In the genomic region with DNA sequence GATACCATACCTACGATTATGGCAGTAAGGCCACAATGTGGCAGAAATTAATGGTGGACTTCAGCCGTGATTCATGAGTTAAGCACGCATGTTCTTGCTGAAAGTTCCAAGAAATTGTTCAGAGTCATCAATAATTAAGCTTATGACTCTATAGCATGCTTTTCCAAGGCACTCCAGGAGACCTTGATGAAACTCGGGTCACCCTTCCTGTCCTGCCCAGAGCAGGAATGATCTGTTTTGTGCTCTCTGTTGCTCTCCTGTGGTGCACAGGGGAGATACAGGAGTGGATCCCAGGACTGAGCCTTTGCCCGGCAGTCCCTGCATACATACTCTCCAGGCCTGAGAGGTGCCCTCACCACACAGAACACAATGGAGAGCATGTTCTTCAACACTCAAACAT, we compare ENCODE assay signal across 10 cellular contexts.
DNase-seq lines count a peak whose midpoint lies in the region; ATAC-seq, FAIRE-seq and TF ChIP-seq lines count a peak whose summit lies in the region.
"Had no signal": no experiment of that assay in that cellular context is flagged by ENCODE, and none has a peak within 500 bp of the region (broad histone marks: within the 10 kb centered on the region; RNA-seq: fewer than 3 reads in every experiment).

No MANE protein-coding gene starts in this region.

- no peaks in the 10 kb centered on the region for H3K9me2 ChIP-seq in PC-3 (replicated peaks; ENCODE audit: low read length)

- peak; percentile 75 for DNase-seq in DMS53 (lab: John Stamatoyannopoulos, UW)
- no peak for DNase-seq in DMS53 treated with DMSO at 0.1 percent for 48 hours (lab: John Stamatoyannopoulos, UW; ENCODE audit: unreplicated experiment)
- DNase-seq in PC-3 = peak; percentile 72
- DNase-seq in pancreas = peak in 1 of 6 donors; percentile 47
- DNase-seq in activated naive CD4-positive, alpha-beta T cell treated with anti-CD3 and anti-CD28 coated beads, Interleukin-2, amount 50 U/mL, for 72 hours (ENCODE audit: low spot score in 2 of 2) = no peak
- DNase-seq in CD14-positive monocyte (ENCODE audit: low spot score) = no peak

- peaks cover 6% of the 10 kb centered on the region for H3K4me1 Mint-ChIP-seq in CD14-positive monocyte

- peaks cover 13 to 28% of the 10 kb centered on the region in 2 donors for H3K36me3 Mint-ChIP-seq in activated naive CD4-positive, alpha-beta T cell treated with anti-CD3 and anti-CD28 coated beads, Interleukin-2, amount 50 U/mL, for 72 hours
- H3K36me3 Mint-ChIP-seq in CD14-positive monocyte = no peaks in the 10 kb centered on the region

- peaks cover 0 to 6% of the 10 kb centered on the region in 2 donors for H3K9me3 Mint-ChIP-seq in activated naive CD4-positive, alpha-beta T cell treated with anti-CD3 and anti-CD28 coated beads, Interleukin-2, amount 50 U/mL, for 72 hours
- peaks cover 0 to 3% (median under 1%) of the 10 kb centered on the region in 7 donors for H3K9me3 Mint-ChIP-seq in CD14-positive monocyte
- H3K9me3 Mint-ChIP-seq: stimulated activated effector memory CD8-positive, alpha-beta T cell treated with anti-CD3 and anti-CD28 coated beads, Interleukin-12 subunit alpha, Interleukin-12 subunit beta, amount 100 ng/mL, for 72 hours had no signal

- CTCF ChIA-PET in PC-3 (lab: Charles Lee) = no interaction called here

- FAIRE-seq in pancreas (lab: Jason Lieb, UNC) = no peak
- FAIRE-seq: A204.1 had no signal

- ATAC-seq in PC-3 = peak; percentile 86
- peak; percentile 26 for ATAC-seq in esophagus mucosa
- ATAC-seq in pancreas = peak; percentile 66 to 83 (median 76)
- no peak for ATAC-seq in activated naive CD4-positive, alpha-beta T cell treated with anti-CD3 and anti-CD28 coated beads, Interleukin-2, amount 50 U/mL, for 72 hours
- ATAC-seq in HG02970 (IDR thresholded peaks at IDR 0.05; ENCODE audit: low FRiP score, unreplicated experiment) = no peak
- ATAC-seq: stimulated activated effector memory CD8-positive, alpha-beta T cell treated with anti-CD3 and anti-CD28 coated beads, Interleukin-12 subunit alpha, Interleukin-12 subunit beta, amount 100 ng/mL, for 72 hours had no signal

- H3K27me3 ChIP-seq in PC-3 (ENCODE audit: low read length) = no peaks in the 10 kb centered on the region
- H3K27me3 ChIP-seq in pancreas = no peaks in the 10 kb centered on the region

- H3K4me3 Mint-ChIP-seq in CD14-positive monocyte = no peak overlapping the region
- H3K4me3 Mint-ChIP-seq: stimulated activated effector memory CD8-positive, alpha-beta T cell treated with anti-CD3 and anti-CD28 coated beads, Interleukin-12 subunit alpha, Interleukin-12 subunit beta, amount 100 ng/mL, for 72 hours had no signal

- H2AFZ ChIP-seq in PC-3 (ENCODE audit: low read length) = no peak overlapping the region

- TF ChIP-seq CTCF in PC-3 (conservative IDR thresholded peaks at IDR 0.05; ENCODE audit: low read depth, low read length) (peak; percentile 70), pancreas (IDR thresholded peaks at IDR 0.05) (peak in 3 of 4 donors; percentile 8 to 20 (median 10)), CD14-positive monocyte (IDR thresholded peaks at IDR 0.05) (no peak)

- 30 to 41% methylated on average over 5 of the region's 5 CpGs for WGBS in pancreas, 2 donors

- intact Hi-C loops in PC-3 (cut with micrococcal nuclease) = loop anchor here (1.0 kb wide), 1 partner anchor 207 kb away; no protein-coding TSS in a partner anchor
- intact Hi-C loops in pancreas (cut with DNase I) = loop anchor here in 1 of 3 donors (10.0 kb wide), 1 partner anchor 397 kb away; no protein-coding TSS in a partner anchor
- intact Hi-C loops in CD14-positive monocyte (cut with micrococcal nuclease) = no loop called here

- H3K4me1 ChIP-seq in PC-3 (ENCODE audit: insufficient read depth, low read length) (peaks cover 21% of the 10 kb centered on the region), pancreas (peaks cover 10 to 31% (median 14%) of the 10 kb centered on the region in 3 donors)

- H3K27ac ChIP-seq in PC-3 (ENCODE audit: low read length) (no peak overlapping the region), pancreas (no peak overlapping the region)

- no TSS peak for BruUV-seq in PC-3 (replicated peaks; lab: Mats Ljungman, UMichigan)

- H3K27me3 Mint-ChIP-seq in CD14-positive monocyte (ENCODE audit: low read depth in 3 of 3) = peaks cover 0 to 6% (median 0%) of the 10 kb centered on the region in 3 donors

- H3K9me3 ChIP-seq in PC-3 (ENCODE audit: low read length) (no peaks in the 10 kb centered on the region), pancreas (no peaks in the 10 kb centered on the region)

- no peak overlapping the region for H3K9ac ChIP-seq in PC-3 (ENCODE audit: low read length)

- H4K20me1 ChIP-seq in PC-3 (ENCODE audit: low read length) = no peaks in the 10 kb centered on the region

- no peak overlapping the region for H3K27ac Mint-ChIP-seq in activated naive CD4-positive, alpha-beta T cell treated with anti-CD3 and anti-CD28 coated beads, Interleukin-2, amount 50 U/mL, for 72 hours
- no peak overlapping the region for H3K27ac Mint-ChIP-seq in CD14-positive monocyte
- H3K27ac Mint-ChIP-seq: stimulated activated effector memory CD8-positive, alpha-beta T cell treated with anti-CD3 and anti-CD28 coated beads, Interleukin-12 subunit alpha, Interleukin-12 subunit beta, amount 100 ng/mL, for 72 hours had no signal

- no peaks in the 10 kb centered on the region for H3K79me2 ChIP-seq in PC-3 (ENCODE audit: low read length)

- POLR2A ChIA-PET in PC-3 (lab: Charles Lee; ENCODE audit: unreplicated experiment) = no interaction called here

- H3K4me3 ChIP-seq in PC-3 (ENCODE audit: low read length) (no peak overlapping the region), pancreas (no peak overlapping the region)

- H3K4me2 ChIP-seq in PC-3 (ENCODE audit: low read length) = no peak overlapping the region

- no peaks in the 10 kb centered on the region for H3F3A ChIP-seq in PC-3 (ENCODE audit: low read length, unreplicated experiment)

- H3K36me3 ChIP-seq in PC-3 (ENCODE audit: low read depth, low read length) (peaks cover 2% of the 10 kb centered on the region; the same call in 1 of the 2 replicates), pancreas (no peaks in the 10 kb centered on the region)

Comparison
In these comparisons a context has a peak if more than half of its experiments do, and no peak if none do; other contexts are left out.
1. DNase-seq: peak in DMS53 (single experiment) and PC-3 (single experiment); none in DMS53 treated with DMSO at 0.1 percent for 48 hours (single experiment), activated naive CD4-positive, alpha-beta T cell treated with anti-CD3 and anti-CD28 coated beads, Interleukin-2, amount 50 U/mL, for 72 hours (0 of 2) and CD14-positive monocyte (single experiment).
2. ATAC-seq: peak in PC-3 (single experiment), esophagus mucosa (single experiment) and pancreas (4 of 4); none in activated naive CD4-positive, alpha-beta T cell treated with anti-CD3 and anti-CD28 coated beads, Interleukin-2, amount 50 U/mL, for 72 hours (0 of 2) and HG02970 (single experiment).